Comparison of ENCODE assay signal across 15 cellular contexts in the genomic region with DNA sequence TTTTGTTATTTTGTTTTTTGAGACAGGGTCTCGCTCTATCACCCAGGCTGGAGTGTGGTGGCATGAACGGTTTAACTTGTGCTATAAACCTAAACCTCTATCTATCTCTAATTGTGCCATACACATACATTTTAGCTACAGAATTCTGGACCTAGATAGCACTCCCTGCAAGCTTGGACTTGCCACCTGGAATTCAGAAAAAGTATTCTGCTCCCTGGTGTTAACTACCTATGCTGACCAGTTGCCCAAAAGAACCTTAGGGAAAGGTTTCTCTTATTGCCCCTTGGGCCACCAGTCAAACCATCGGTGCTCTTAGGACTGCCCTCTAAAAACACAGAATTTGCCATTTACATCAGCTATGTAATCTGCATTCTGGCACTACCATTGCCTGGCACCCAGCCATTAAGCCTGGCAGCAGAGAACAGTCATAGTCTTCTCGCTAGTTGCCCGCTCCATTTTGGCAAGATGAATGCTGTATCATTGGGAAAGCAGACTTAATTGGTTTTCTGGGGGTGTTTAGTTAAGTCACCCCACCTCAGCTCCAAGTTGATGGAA. TPM values are rescaled to one million over a fixed set of nuclear protein-coding genes. Genes with fewer than 3 reads are reported as not detected.
DNase-seq lines count a peak whose midpoint lies in the region; ATAC-seq, FAIRE-seq and TF ChIP-seq lines count a peak whose summit lies in the region.
"Had no signal": no experiment of that assay in that cellular context is flagged by ENCODE, and none has a peak within 500 bp of the region (broad histone marks: within the 10 kb centered on the region; RNA-seq: fewer than 3 reads in every experiment).

No MANE protein-coding gene starts in this region.

- peak overlapping the region in 1 of 2 experiments; percentile 66; a peak in 1 of 5 replicates for H3K4me3 Mint-ChIP-seq in H9
- H3K4me3 Mint-ChIP-seq: dendritic cell treated with granulocyte-macrophage colony-stimulating factor and Interleukin-4, amounts not matched to agents 40 ng/mL and 50 ng/mL, for 4 days; memory B cell; T-helper 2 cell treated with Interferon-gamma antibody and Interleukin-4, amounts not matched to agents 5 μg/mL and 100 μg/mL, for 36 hours had no signal

- H3K27ac Mint-ChIP-seq in H9 = no peak overlapping the region
- H3K27ac Mint-ChIP-seq: dendritic cell treated with granulocyte-macrophage colony-stimulating factor and Interleukin-4, amounts not matched to agents 40 ng/mL and 50 ng/mL, for 4 days; memory B cell; T-helper 2 cell treated with Interferon-gamma antibody and Interleukin-4, amounts not matched to agents 5 μg/mL and 100 μg/mL, for 36 hours had no signal

- no peak overlapping the region for H2BK12ac ChIP-seq in H9 (ENCODE audit: insufficient read length, low read depth, low read length)

- H3K23ac ChIP-seq in H9 (ENCODE audit: insufficient read length, low read depth, low read length) = no peak overlapping the region

- no peaks in the 10 kb centered on the region for H3K79me1 ChIP-seq in H9 (ENCODE audit: insufficient read depth, low read depth, low read length, poor library complexity, severe bottlenecking)

- H4K20me1 ChIP-seq in H9 (ENCODE audit: control insufficient read depth, insufficient read depth, insufficient read length) = no peaks in the 10 kb centered on the region

- ATAC-seq in RWPE2 (ENCODE audit: low read depth) (peak; percentile 31; the same call in 1 of the 3 replicates), pancreas (peak in 2 of 4 donors; percentile 26 to 55)
- no peak for ATAC-seq in stimulated activated naive CD8-positive, alpha-beta T cell treated with anti-CD3 and anti-CD28 coated beads, Interleukin-15, Interleukin-2, amounts not matched to agents 100 U/mL and 50 U/mL, for 24 hours

- intact Hi-C loops in esophagus muscularis mucosa (cut with DNase I) = no loop called here
- intact Hi-C loops in pancreas (cut with DNase I) = no loop called here

- no peak overlapping the region for H3K4ac ChIP-seq in H9 (ENCODE audit: low read depth, low read length)

- H2BK120ac ChIP-seq in H9 (ENCODE audit: low read depth, low read length, poor library complexity, severe bottlenecking) = no peak overlapping the region

- H3K9ac ChIP-seq in H9 (ENCODE audit: extremely low read depth, insufficient read length, low read length) = no peak overlapping the region

- no peak overlapping the region for H3K56ac ChIP-seq in H9 (ENCODE audit: insufficient read length, low read depth, low read length)

- DNase-seq in H9 (no peak), RWPE2 (ENCODE audit: low spot score) (no peak), esophagus muscularis mucosa (ENCODE audit: extremely low spot score) (peak; percentile 50), pancreas (peak in 4 of 6 donors; percentile 62 to 77 (median 74)), NCI-H510A (lab: John Stamatoyannopoulos, UW) (no peak), NCI-H1436 (lab: John Stamatoyannopoulos, UW) (no peak)
- DNase-seq in stimulated activated naive CD8-positive, alpha-beta T cell treated with anti-CD3 and anti-CD28 coated beads, Interleukin-15, Interleukin-2, amounts not matched to agents 100 U/mL and 50 U/mL, for 24 hours = no peak
- DNase-seq: activated effector memory CD4-positive, alpha-beta T cell treated with anti-CD3 and anti-CD28 coated beads, Interleukin-2, amount 50 U/mL, for 16 hours; amniotic stem cell; Calu3; NCI-H1930; NCI-H510A treated with DMSO at 0.1 percent for 48 hours had no signal

- H2AK5ac ChIP-seq in H9 (ENCODE audit: insufficient read length, low read length) = no peak overlapping the region

- H3K14ac ChIP-seq in H9 (ENCODE audit: insufficient read depth, low read length) = no peak overlapping the region

- peaks cover 0 to 3% of the 10 kb centered on the region in 2 experiments; a peak in 1 of 5 replicates for H3K9me3 Mint-ChIP-seq in H9
- H3K9me3 Mint-ChIP-seq: dendritic cell treated with granulocyte-macrophage colony-stimulating factor and Interleukin-4, amounts not matched to agents 40 ng/mL and 50 ng/mL, for 4 days; memory B cell had no signal

- H3K9me3 ChIP-seq in H9 (ENCODE audit: control insufficient read depth, low read depth, low read length) (no peaks in the 10 kb centered on the region), RWPE2 (ENCODE audit: severe bottlenecking) (no peaks in the 10 kb centered on the region), esophagus muscularis mucosa (no peaks in the 10 kb centered on the region), pancreas (no peaks in the 10 kb centered on the region)

- H2AFZ ChIP-seq in H9 (ENCODE audit: low read length) = no peak overlapping the region

- H3K36me3 Mint-ChIP-seq in H9 (ENCODE audit: insufficient read depth in 1 of 3, low read depth in 3 of 3) = peaks cover 2 to 14% (median 7%) of the 10 kb centered on the region in 3 experiments; a peak in 6 of 7 replicates

- H4K91ac ChIP-seq in H9 (ENCODE audit: insufficient read length, low read depth, low read length) = no peak overlapping the region

- no peak for TF ChIP-seq POLR2A in esophagus muscularis mucosa (IDR thresholded peaks at IDR 0.05; ENCODE audit: low read depth)

- H4K8ac ChIP-seq in H9 (replicated peaks; ENCODE audit: insufficient read length, low read depth, low read length) = no peak overlapping the region

- H3K23me2 ChIP-seq in H9 (ENCODE audit: insufficient read length, low read depth, low read length, poor library complexity, severe bottlenecking) = peaks cover 5% of the 10 kb centered on the region

- H3K27ac ChIP-seq in H9 (ENCODE audit: insufficient read length, low read depth, low read length) (no peak overlapping the region), RWPE2 (ENCODE audit: poor library complexity, severe bottlenecking) (no peak overlapping the region), esophagus muscularis mucosa (replicated peaks in 1 of 4) (no peak overlapping the region), pancreas (no peak overlapping the region)

- WGBS in H9 (ENCODE audit: extremely low coverage, insufficient read length, low lambda C conversion rate) = no CpG with 5 or more reads among the region's 5 CpGs
- 93% methylated on average over 5 of the region's 5 CpGs for WGBS in esophagus muscularis mucosa
- WGBS in pancreas, 2 donors = 58 to 61% methylated on average over 5 of the region's 5 CpGs

- FAIRE-seq in pancreas (lab: Jason Lieb, UNC) = no peak

- no peak for TF ChIP-seq EP300 in esophagus muscularis mucosa (IDR thresholded peaks at IDR 0.05)

- peaks cover 36 to 48% of the 10 kb centered on the region in 2 experiments for H3K4me1 Mint-ChIP-seq in H9

- H3T11ph ChIP-seq in H9 (ENCODE audit: low read length) = no peak overlapping the region

- H3K27me3 Mint-ChIP-seq in H9 (ENCODE audit: low read depth) = peaks cover 81% of the 10 kb centered on the region
- H3K27me3 Mint-ChIP-seq: memory B cell had no signal

- no peak overlapping the region for H3K18ac ChIP-seq in H9 (ENCODE audit: insufficient read length, low read depth, low read length)

- peak overlapping the region; percentile 56 for H3K4me2 ChIP-seq in H9 (ENCODE audit: insufficient read depth, insufficient read length, low read length)

- H3K36me3 ChIP-seq in RWPE2 (ENCODE audit: low read depth) = no peaks in the 10 kb centered on the region
- no peaks in the 10 kb centered on the region for H3K36me3 ChIP-seq in esophagus muscularis mucosa
- H3K36me3 ChIP-seq in pancreas = no peaks in the 10 kb centered on the region

- no peak overlapping the region for H4K5ac ChIP-seq in H9 (ENCODE audit: insufficient read length, low read depth, low read length)

- H3K4me1 ChIP-seq in H9 (ENCODE audit: insufficient read depth, low read length) = peaks cover 9% of the 10 kb centered on the region
- peaks cover 18% of the 10 kb centered on the region for H3K4me1 ChIP-seq in RWPE2 (ENCODE audit: insufficient read depth, poor library complexity, severe bottlenecking)
- peaks cover 0 to 17% (median 8%) of the 10 kb centered on the region in 4 donors for H3K4me1 ChIP-seq in esophagus muscularis mucosa
- H3K4me1 ChIP-seq in pancreas = peaks cover 11 to 20% (median 19%) of the 10 kb centered on the region in 3 donors

- TF ChIP-seq CTCF in H9 (conservative IDR thresholded peaks at IDR 0.05) (no peak), RWPE2 (IDR thresholded peaks at IDR 0.05; ENCODE audit: poor library complexity, severe bottlenecking) (no peak), esophagus muscularis mucosa (IDR thresholded peaks at IDR 0.05) (no peak), pancreas (IDR thresholded peaks at IDR 0.05) (no peak)

- H3K27me3 ChIP-seq in H9 (ENCODE audit: insufficient read depth, low read length) = no peaks in the 10 kb centered on the region
- no peaks in the 10 kb centered on the region for H3K27me3 ChIP-seq in RWPE2 (ENCODE audit: insufficient read depth, poor library complexity, severe bottlenecking)
- no peaks in the 10 kb centered on the region for H3K27me3 ChIP-seq in esophagus muscularis mucosa
- no peaks in the 10 kb centered on the region for H3K27me3 ChIP-seq in pancreas

- H2BK5ac ChIP-seq in H9 (ENCODE audit: insufficient read length, low read length) = no peak overlapping the region

- no peak overlapping the region for H2BK20ac ChIP-seq in H9 (ENCODE audit: low read depth, low read length, poor library complexity, severe bottlenecking)

- H2BK15ac ChIP-seq in H9 (ENCODE audit: low read depth, low read length) = no peak overlapping the region

- no peak overlapping the region for H3K4me3 ChIP-seq in RWPE2 (ENCODE audit: severe bottlenecking)
- no peak overlapping the region for H3K4me3 ChIP-seq in esophagus muscularis mucosa
- H3K4me3 ChIP-seq in pancreas = no peak overlapping the region

- no peaks in the 10 kb centered on the region for H3K79me2 ChIP-seq in H9 (ENCODE audit: insufficient read depth, low read length)

RNA-seq across cellular contexts. Expression of a gene that starts 55.3 kb away (rescaled TPM):
- total RNA-seq in H9 (2021) (29.0 and 29.9 TPM in 2 replicates), esophagus muscularis mucosa (10 to 100 TPM; 39.5 to 74.4 (median 59.7) TPM), pancreas (10 to 100 TPM in 5 of 6 donors, 1 to 10 TPM in 1; 8.2 to 26.6 (median 13.3) TPM)
- polyA plus RNA-seq in pancreas = 10 to 100 TPM in 1 of 2 donors, 1 to 10 TPM in 1; 5.4 to 13.0 TPM

Comparison
In these comparisons a context has a peak if more than half of its experiments do, and no peak if none do; other contexts are left out.
1. DNase-seq: peak in esophagus muscularis mucosa (single experiment) and pancreas (4 of 6); none in H9 (single experiment), RWPE2 (single experiment), NCI-H510A (single experiment), NCI-H1436 (single experiment) and stimulated activated naive CD8-positive, alpha-beta T cell treated with anti-CD3 and anti-CD28 coated beads, Interleukin-15, Interleukin-2, amounts not matched to agents 100 U/mL and 50 U/mL, for 24 hours (single experiment).